34 cellular contexts compared by ENCODE assay signal in the genomic region with DNA sequence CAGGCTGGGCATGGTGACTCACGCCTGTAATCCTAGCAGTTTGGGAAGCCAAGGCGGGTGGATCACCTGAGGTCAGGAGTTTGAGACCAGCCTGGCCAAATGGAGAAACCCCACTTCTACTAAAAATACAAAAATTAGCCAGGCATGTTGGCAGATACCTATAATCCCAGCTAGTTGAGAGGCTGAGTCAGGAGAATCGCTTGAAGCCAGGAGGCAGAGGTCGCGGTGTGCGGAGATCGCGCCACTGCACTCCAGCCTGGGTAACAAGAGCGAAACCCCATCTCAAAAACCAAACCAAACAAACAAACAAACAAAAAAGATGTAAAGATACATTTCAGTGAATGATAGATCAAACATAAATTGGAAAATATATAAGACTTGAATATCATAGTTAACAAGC.
"Had no signal": no experiment of that assay in that cellular context is flagged by ENCODE, and none has a peak within 500 bp of the region (broad histone marks: within the 10 kb centered on the region; RNA-seq: fewer than 3 reads in every experiment).

No MANE protein-coding gene starts in this region.

- H3K27me3 ChIP-seq: MG63 had no signal

- DNase-seq: Karpas-422, Kasumi-1, MG63, MM.1S, MV-4-11, NCI-H1048, NCI-H1092, NCI-H1092 treated with DMSO at 0.1 percent for 48 hours, NCI-H1105, NCI-H1105 treated with DMSO at 0.1 percent for 48 hours, NCI-H1417, NCI-H1417 treated with DMSO at 0.1 percent for 48 hours, NCI-H1436, NCI-H1436 treated with DMSO at 0.1 percent for 48 hours, NCI-H146, NCI-H1694, NCI-H1694 treated with DMSO at 0.1 percent for 48 hours, NCI-H187, NCI-H187 treated with DMSO at 0.1 percent for 48 hours, NCI-H1930, NCI-H2029, NCI-H2029 treated with DMSO at 0.1 percent for 48 hours, NCI-H2081, NCI-H2081 treated with DMSO at 0.1 percent for 48 hours, NCI-H2107, NCI-H2171, NCI-H2171 treated with DMSO at 0.1 percent for 48 hours, NCI-H2227 treated with DMSO at 0.1 percent for 48 hours, NCI-H226, NCI-H345, NCI-H446, NCI-H446 treated with DMSO at 0.1 percent for 48 hours, NCI-H510A had no signal

- H3K4me3 ChIP-seq: MG63 had no signal

- H3K27ac ChIP-seq: KMS-11 had no signal

- H3K9me3 ChIP-seq: MG63 had no signal

- H3K36me3 ChIP-seq: MG63 had no signal
